Comparison of ENCODE assay signal across 8 cellular contexts in the genomic region with DNA sequence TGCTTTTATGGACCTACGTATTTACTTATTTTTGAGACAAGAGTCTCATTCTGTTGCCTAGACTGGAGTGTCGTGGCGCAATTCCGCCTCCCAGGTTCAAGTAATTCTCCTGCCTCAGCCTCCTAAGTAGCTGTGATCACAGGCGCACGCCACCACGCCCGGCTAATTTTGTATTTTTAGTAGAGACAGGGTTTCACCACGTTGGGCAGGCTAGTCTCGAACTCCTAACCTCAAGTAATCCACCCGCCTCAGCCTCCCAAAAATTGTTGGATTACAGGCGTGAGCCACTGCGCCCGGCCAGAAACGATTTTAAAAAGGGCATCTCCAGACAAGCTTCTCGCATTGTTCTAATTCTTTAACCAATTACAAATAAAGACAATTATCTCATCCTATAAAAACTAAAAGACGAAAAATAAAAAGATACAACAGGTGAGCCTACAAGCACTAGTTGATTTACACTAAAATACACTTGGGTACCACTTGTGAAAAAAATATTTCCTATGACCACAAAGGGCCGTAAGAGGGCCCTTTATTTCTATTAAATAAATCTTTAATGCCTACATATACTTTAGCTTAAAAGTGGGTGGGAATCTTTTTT. TPM values are rescaled to one million over a fixed set of nuclear protein-coding genes. Genes with fewer than 3 reads are reported as not detected.
DNase-seq lines count a peak whose midpoint lies in the region; ATAC-seq, FAIRE-seq and TF ChIP-seq lines count a peak whose summit lies in the region.

No MANE protein-coding gene starts in this region.

- no peak; the same call in 1 of the 2 replicates for TF ChIP-seq POLR2A in K562 (conservative IDR thresholded peaks at IDR 0.05)

- peaks cover 60% of the 10 kb centered on the region for H4K20me1 ChIP-seq in K562 (replicated peaks; ENCODE audit: control insufficient read depth, insufficient read depth, low read length)

- TF ChIP-seq CTCF in BE2C (IDR thresholded peaks at IDR 0.05; ENCODE audit: low read depth, low read length) (no peak), HFFc6 (IDR thresholded peaks at IDR 0.05) (no peak), K562 (IDR thresholded peaks at IDR 0.05 in 2 of 3, conservative IDR thresholded peaks at IDR 0.05 in 1 of 3; ENCODE audit: insufficient read depth in 2 of 3, low read depth in 1 of 3, low read length in 3 of 3) (no peak)

- H3K9me3 ChIP-seq in BE2C (no peaks in the 10 kb centered on the region), K562 (replicated peaks; ENCODE audit: control insufficient read depth, insufficient read depth, low read depth, low read length) (no peaks in the 10 kb centered on the region), mesodermal cell (ENCODE audit: control insufficient read depth, low read length) (no peaks in the 10 kb centered on the region)

- intact Hi-C loops in K562 (cut with micrococcal nuclease) = loop anchor here (10.0 kb wide), 1 partner anchor 345 kb away; the partner anchor contains the start of gene NUP42

- H3K36me3 Mint-ChIP-seq in HFFc6 (ENCODE audit: low read depth) = peaks cover 32% of the 10 kb centered on the region

- peaks cover 60% of the 10 kb centered on the region for H3K4me1 Mint-ChIP-seq in HFFc6 (ENCODE audit: low read depth)

- peak overlapping the region; percentile 49 to 99; a peak in 3 of 4 replicates for H3K9ac ChIP-seq in K562 (ENCODE audit: insufficient read depth in 1 of 2, low read depth in 2 of 2, low read length in 2 of 2)

- FAIRE-seq in K562 (lab: Jason Lieb, UNC) = no peak

- TF ChIP-seq RAD21 in K562 (CRISPR knock-in tag; conservative IDR thresholded peaks at IDR 0.05 in 1 of 2, IDR thresholded peaks at IDR 0.05 in 1 of 2) = no peak

- H3K79me2 ChIP-seq in K562 (ENCODE audit: control insufficient read depth, insufficient read depth, low read length) = peaks cover 79% of the 10 kb centered on the region

- H3K36me3 ChIP-seq in BE2C = peaks cover 14% of the 10 kb centered on the region
- H3K36me3 ChIP-seq in K562 (ENCODE audit: control insufficient read depth, insufficient read depth, low read length) = peaks cover 21% of the 10 kb centered on the region
- peaks cover 24% of the 10 kb centered on the region for H3K36me3 ChIP-seq in mesodermal cell (ENCODE audit: control insufficient read depth, insufficient read depth, low read length)

- no peak overlapping the region; the same call in 2 of the 3 replicates for H3K27ac ChIP-seq in K562 (ENCODE audit: extremely low read depth, low read depth, low read length)
- H3K27ac ChIP-seq in mesodermal cell (ENCODE audit: low read depth, low read length, severe bottlenecking) = no peak overlapping the region

- peak overlapping the region; percentile 97 for H3K4me3 Mint-ChIP-seq in HFFc6

- H3K27me3 ChIP-seq in BE2C (no peaks in the 10 kb centered on the region), K562 (ENCODE audit: control insufficient read depth in 2 of 2, insufficient read depth in 2 of 2, low read length in 2 of 2) (no peaks in the 10 kb centered on the region)

- H3K4me1 ChIP-seq in BE2C (peaks cover 3% of the 10 kb centered on the region; the same call in 1 of the 2 replicates), K562 (replicated peaks in 1 of 2; ENCODE audit: control insufficient read depth in 2 of 2, insufficient read depth in 2 of 2, low read length in 2 of 2) (peaks cover 15 to 17% of the 10 kb centered on the region in 2 experiments; a peak in 4 of 5 replicates), mesodermal cell (ENCODE audit: control insufficient read depth, insufficient read depth, low read length, poor library complexity, severe bottlenecking) (peaks cover 7% of the 10 kb centered on the region)

- 31% methylated on average over 18 of the region's 18 CpGs for WGBS in K562 (ENCODE audit: insufficient coverage, low coverage, missing lambda C conversion rate)
- 80 to 86% methylated on average over 13 to 17 of the region's 18 CpGs for WGBS in mesodermal cell (ENCODE audit: insufficient coverage in 2 of 2), 2 experiments

- peak overlapping the region; percentile 91 for H3K4me2 ChIP-seq in K562 (ENCODE audit: insufficient read depth, low read length)

- BruUV-seq in K562 (replicated peaks; lab: Mats Ljungman, UMichigan) = no TSS peak

- H3K9me1 ChIP-seq in K562 (ENCODE audit: control insufficient read depth, insufficient read depth, low read length) = no peaks in the 10 kb centered on the region

- ATAC-seq in K562 = no peak; the same call in 2 of the 3 replicates
- no peak for ATAC-seq in GM21423 (IDR thresholded peaks at IDR 0.05; ENCODE audit: unreplicated experiment)

- peak overlapping the region; percentile 40 for H3K27ac Mint-ChIP-seq in HFFc6

- H3K27me3 Mint-ChIP-seq in HFFc6 (ENCODE audit: insufficient read depth) = peaks cover 2% of the 10 kb centered on the region; the same call in 1 of the 2 replicates

- DNase-seq in BE2C = no peak
- no peak for DNase-seq in HFFc6
- peak in 1 of 4 experiments; percentile 15 for DNase-seq in K562 (ENCODE audit: extremely low read depth in 1 of 4, low spot score in 3 of 4)
- no peak for DNase-seq in anterior cingulate cortex (lab: John Stamatoyannopoulos, UW)
- DNase-seq in hypothalamus (lab: John Stamatoyannopoulos, UW) = no peak
- no peak for DNase-seq in nucleus accumbens (lab: John Stamatoyannopoulos, UW)

- POLR2A ChIA-PET in K562 (lab: Yijun Ruan, JAX) = interaction anchor here (0.5 to 2.2 kb wide), 12 partner anchors 9 to 1348 kb away, joined by 3 to 12 read pairs (median 5); no protein-coding TSS in a partner anchor

- H2AFZ ChIP-seq in K562 (ENCODE audit: low read depth, low read length) = no peak overlapping the region

- H3K9me3 Mint-ChIP-seq in HFFc6 = no peaks in the 10 kb centered on the region

- TF ChIP-seq EP300 in K562 (IDR thresholded peaks at IDR 0.05; ENCODE audit: low read length) = no peak

- CTCF ChIA-PET in K562 (lab: Yijun Ruan, JAX; ENCODE audit: low intra/inter-chr PET ratio) = interaction anchor here (0.6 kb wide), 1 partner anchor 85 kb away, joined by 3 read pairs; no protein-coding TSS in a partner anchor

- H3K4me3 ChIP-seq in BE2C (ENCODE audit: low read depth, low read length) (peak overlapping the region; percentile 90), K562 (peak overlapping the region; percentile 78), mesodermal cell (ENCODE audit: extremely low read depth, insufficient read depth, low read length, poor library complexity, severe bottlenecking) (peak overlapping the region; percentile 91)

- in situ Hi-C loops in K562 (cut with MboI) = no loop called here

TF ChIP-seq in K562, 482 proteins besides CTCF, POLR2A, EP300 and RAD21 (continues in another document):
- TF ChIP-seq KDM5B (IDR thresholded peaks at IDR 0.05; ENCODE audit: insufficient replicate concordance, low read depth, low read length) (peak; percentile 7), ARID1B (IDR thresholded peaks at IDR 0.05) (0 out of 2 replicates have a peak, but pooled peaks have one; percentile 9), BCOR (IDR thresholded peaks at IDR 0.05) (0 out of 2 replicates have a peak, but pooled peaks have one; percentile 23), U2AF2 (optimal IDR thresholded peaks at IDR 0.05; ENCODE audit: low read depth, low read length) (no peak)

RNA-seq across cellular contexts. Expression of gene TRA2A, which starts 2.4 kb away (rescaled TPM):
- 65.7 TPM for polyA plus RNA-seq in BE2C (2012; ENCODE audit: insufficient read depth, insufficient read length, low read depth)
- total RNA-seq in HFFc6 (2021; fragmentation: NEBNext Ultra II Directional; extraction: Animal tissue kit (Norgen Biotek cat#: 25700)) = 10 to 100 TPM; 85.5 to 97.8 (median 92.5) TPM
- 51.8 and 162 TPM in 2 replicates for total RNA-seq in K562 (2011; cell fraction: chromatin; rRNA removed; ENCODE audit: low replicate concordance)
- 33.2 and 42.4 TPM in 2 replicates for total RNA-seq in K562 (2011; cell fraction: nucleolus; rRNA removed)
- 76.3 and 99.3 TPM in 2 replicates for total RNA-seq in K562 (2011; cell fraction: nucleoplasm; rRNA removed)
- 22.7 and 28.3 TPM in 2 replicates for total RNA-seq in K562 (2014; rRNA removed)
- total RNA-seq in K562 (2014; rRNA removed; fragmentation: Illumina TruSeq; extraction: Trizol) = 73.9 and 76.3 TPM in 2 replicates
- total RNA-seq in K562 (2015; rRNA removed; fragmentation: Illumina TruSeq; extraction: Trizol) = 61.0 and 77.3 TPM in 2 replicates
- total RNA-seq in K562 (2021) = 81.6 and 82.3 TPM in 2 replicates
- 62.2 and 64.6 TPM in 2 replicates for polyA plus RNA-seq in K562 (2011; rRNA removed)
- 29.8 and 33.3 TPM in 2 replicates for polyA plus RNA-seq in K562 (2011; cell fraction: cytosol; rRNA removed)
- polyA plus RNA-seq in K562 (2011; cell fraction: nucleus; rRNA removed) = 65.6 and 70.0 TPM in 2 replicates
- polyA plus RNA-seq in K562 (2012) = 48.1 and 75.7 TPM in 2 replicates
- polyA plus RNA-seq in K562 (2014; fragmentation: Illumina TruSeq; extraction: Trizol) = 118 and 210 TPM in 2 replicates
- 10 to 100 TPM; 54.4 to 58.6 TPM for polyA plus RNA-seq in K562 (2014; fragmentation: Nextera tagmentation; extraction: Ambion mirVana)
- polyA plus RNA-seq in K562 (2014; rRNA removed) = 89.0 and 90.4 TPM in 2 replicates
- 61.0 and 69.6 TPM in 2 replicates for polyA minus RNA-seq in K562 (2011; rRNA and poly(A)+ RNA removed)
- 47.4 and 52.8 TPM in 2 replicates for polyA minus RNA-seq in K562 (2011; cell fraction: cytosol; rRNA and poly(A)+ RNA removed)
- 45.2 and 70.3 TPM in 2 replicates for polyA minus RNA-seq in K562 (2011; cell fraction: nucleus; rRNA and poly(A)+ RNA removed)
- polyA plus RNA-seq in mesodermal cell (2013, experiment 1 of 2) = 59.0 TPM
- 66.6 TPM for polyA plus RNA-seq in mesodermal cell (2013, experiment 2 of 2)

RNA-seq across cellular contexts. Expression of gene IGF2BP3, which starts 59.1 kb away (rescaled TPM):
- 15.8 TPM for polyA plus RNA-seq in BE2C (2012; ENCODE audit: insufficient read depth, insufficient read length, low read depth)
- 10 to 100 TPM; 23.8 to 33.1 (median 31.0) TPM for total RNA-seq in HFFc6 (2021; fragmentation: NEBNext Ultra II Directional; extraction: Animal tissue kit (Norgen Biotek cat#: 25700))
- total RNA-seq in K562 (2011; cell fraction: chromatin; rRNA removed; ENCODE audit: low replicate concordance) = 95.3 and 272 TPM in 2 replicates
- 53.0 and 62.1 TPM in 2 replicates for total RNA-seq in K562 (2011; cell fraction: nucleolus; rRNA removed)
- total RNA-seq in K562 (2011; cell fraction: nucleoplasm; rRNA removed) = 111 and 181 TPM in 2 replicates
- 46.0 and 49.5 TPM in 2 replicates for total RNA-seq in K562 (2014; rRNA removed)
- 79.0 and 82.8 TPM in 2 replicates for total RNA-seq in K562 (2014; rRNA removed; fragmentation: Illumina TruSeq; extraction: Trizol)
- total RNA-seq in K562 (2015; rRNA removed; fragmentation: Illumina TruSeq; extraction: Trizol) = 62.9 and 71.4 TPM in 2 replicates
- total RNA-seq in K562 (2021) = 61.2 and 62.9 TPM in 2 replicates
- 53.2 and 61.4 TPM in 2 replicates for polyA plus RNA-seq in K562 (2011; rRNA removed)
- 34.6 and 39.6 TPM in 2 replicates for polyA plus RNA-seq in K562 (2011; cell fraction: cytosol; rRNA removed)
- polyA plus RNA-seq in K562 (2011; cell fraction: nucleus; rRNA removed) = 46.4 and 48.8 TPM in 2 replicates
- polyA plus RNA-seq in K562 (2012) = 38.8 and 43.7 TPM in 2 replicates
- polyA plus RNA-seq in K562 (2014; fragmentation: Illumina TruSeq; extraction: Trizol) = 67.9 and 88.1 TPM in 2 replicates
- 1 to 10 TPM; 8.4 to 8.5 TPM for polyA plus RNA-seq in K562 (2014; fragmentation: Nextera tagmentation; extraction: Ambion mirVana)
- 45.3 and 55.8 TPM in 2 replicates for polyA plus RNA-seq in K562 (2014; rRNA removed)
- polyA minus RNA-seq in K562 (2011; rRNA and poly(A)+ RNA removed) = 92.7 and 97.6 TPM in 2 replicates
- polyA minus RNA-seq in K562 (2011; cell fraction: cytosol; rRNA and poly(A)+ RNA removed) = 46.0 and 65.1 TPM in 2 replicates
- 38.0 and 61.4 TPM in 2 replicates for polyA minus RNA-seq in K562 (2011; cell fraction: nucleus; rRNA and poly(A)+ RNA removed)
- polyA plus RNA-seq in mesodermal cell (2013, experiment 1 of 2) = 64.7 TPM
- 70.8 TPM for polyA plus RNA-seq in mesodermal cell (2013, experiment 2 of 2)
